ENCODE assay signal across 2 cellular contexts in genomic region chr9:105168935-105169334, GRCh38.
TF ChIP-seq lines count a peak whose summit lies in the region.

No MANE protein-coding gene starts in this region.

TF ChIP-seq in IMR-90, 13 proteins besides CTCF, POLR2A, EP300 and RAD21:
- TF ChIP-seq USF2 (IDR thresholded peaks at IDR 0.05; ENCODE audit: low read depth, low read length) (peak; percentile 23; the same call in 1 of the 2 replicates), MAFK (IDR thresholded peaks at IDR 0.05; ENCODE audit: low read depth, low read length) (no peak), SMC3 (IDR thresholded peaks at IDR 0.05; ENCODE audit: low read depth, low read length) (no peak)
TF ChIP-seq in IMR-90: peak in this region for 1.

TF ChIP-seq in WTC11, 78 proteins besides CTCF, POLR2A, EP300 and RAD21:
- TF ChIP-seq IRF2 (CRISPR knock-in tag; IDR thresholded peaks at IDR 0.05; ENCODE audit: borderline replicate concordance, low read depth) (no peak), PRDM15 (CRISPR knock-in tag; IDR thresholded peaks at IDR 0.05) (no peak), CDX4 (CRISPR knock-in tag; IDR thresholded peaks at IDR 0.05; ENCODE audit: borderline replicate concordance) (no peak), ELF4 (CRISPR knock-in tag; IDR thresholded peaks at IDR 0.05; ENCODE audit: low read depth) (no peak), NFATC4 (CRISPR knock-in tag; IDR thresholded peaks at IDR 0.05) (no peak), ZNF317 (CRISPR knock-in tag; IDR thresholded peaks at IDR 0.05; ENCODE audit: borderline replicate concordance, low read depth) (no peak), FOXJ3 (CRISPR knock-in tag; IDR thresholded peaks at IDR 0.05; ENCODE audit: borderline replicate concordance) (no peak), MXD4 (CRISPR knock-in tag; IDR thresholded peaks at IDR 0.05; ENCODE audit: borderline replicate concordance) (no peak), NR3C1 (CRISPR knock-in tag; conservative IDR thresholded peaks at IDR 0.05; ENCODE audit: low read depth) (no peak), SMAD3 (CRISPR knock-in tag; IDR thresholded peaks at IDR 0.05; ENCODE audit: borderline replicate concordance) (no peak), ERG (CRISPR knock-in tag; IDR thresholded peaks at IDR 0.05) (no peak), SOX15 (CRISPR knock-in tag; IDR thresholded peaks at IDR 0.05) (no peak)
